Comparison of ENCODE assay signal across 1 cellular context in the genomic region with DNA sequence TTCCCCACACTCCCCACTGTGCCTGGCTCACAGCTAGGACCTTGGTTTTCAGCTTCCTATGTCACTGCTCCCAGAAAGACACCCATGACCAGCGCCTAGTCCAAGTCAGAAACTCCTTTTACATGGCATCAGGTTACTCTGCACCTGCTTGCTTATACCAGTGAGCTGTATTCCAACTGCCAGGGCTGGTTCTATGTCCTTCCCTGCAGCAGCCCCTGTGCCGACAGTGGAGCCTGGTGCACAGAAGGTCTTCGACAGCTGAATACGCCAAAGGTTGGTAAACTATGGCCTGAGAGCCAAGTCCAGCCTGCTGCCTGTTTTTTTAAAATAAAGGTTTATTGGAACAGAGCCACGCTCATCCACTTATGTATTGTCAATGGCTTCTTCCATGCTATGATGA.
A peak's percentile ranks its signal among the peaks of the same experiment; 100 is the strongest.
TF ChIP-seq lines count a peak whose summit lies in the region.

No MANE protein-coding gene starts in this region.

TF ChIP-seq in HepG2, 621 proteins besides CTCF, POLR2A, EP300 and RAD21 (continued from another document):
- TF ChIP-seq, protein P1, sequence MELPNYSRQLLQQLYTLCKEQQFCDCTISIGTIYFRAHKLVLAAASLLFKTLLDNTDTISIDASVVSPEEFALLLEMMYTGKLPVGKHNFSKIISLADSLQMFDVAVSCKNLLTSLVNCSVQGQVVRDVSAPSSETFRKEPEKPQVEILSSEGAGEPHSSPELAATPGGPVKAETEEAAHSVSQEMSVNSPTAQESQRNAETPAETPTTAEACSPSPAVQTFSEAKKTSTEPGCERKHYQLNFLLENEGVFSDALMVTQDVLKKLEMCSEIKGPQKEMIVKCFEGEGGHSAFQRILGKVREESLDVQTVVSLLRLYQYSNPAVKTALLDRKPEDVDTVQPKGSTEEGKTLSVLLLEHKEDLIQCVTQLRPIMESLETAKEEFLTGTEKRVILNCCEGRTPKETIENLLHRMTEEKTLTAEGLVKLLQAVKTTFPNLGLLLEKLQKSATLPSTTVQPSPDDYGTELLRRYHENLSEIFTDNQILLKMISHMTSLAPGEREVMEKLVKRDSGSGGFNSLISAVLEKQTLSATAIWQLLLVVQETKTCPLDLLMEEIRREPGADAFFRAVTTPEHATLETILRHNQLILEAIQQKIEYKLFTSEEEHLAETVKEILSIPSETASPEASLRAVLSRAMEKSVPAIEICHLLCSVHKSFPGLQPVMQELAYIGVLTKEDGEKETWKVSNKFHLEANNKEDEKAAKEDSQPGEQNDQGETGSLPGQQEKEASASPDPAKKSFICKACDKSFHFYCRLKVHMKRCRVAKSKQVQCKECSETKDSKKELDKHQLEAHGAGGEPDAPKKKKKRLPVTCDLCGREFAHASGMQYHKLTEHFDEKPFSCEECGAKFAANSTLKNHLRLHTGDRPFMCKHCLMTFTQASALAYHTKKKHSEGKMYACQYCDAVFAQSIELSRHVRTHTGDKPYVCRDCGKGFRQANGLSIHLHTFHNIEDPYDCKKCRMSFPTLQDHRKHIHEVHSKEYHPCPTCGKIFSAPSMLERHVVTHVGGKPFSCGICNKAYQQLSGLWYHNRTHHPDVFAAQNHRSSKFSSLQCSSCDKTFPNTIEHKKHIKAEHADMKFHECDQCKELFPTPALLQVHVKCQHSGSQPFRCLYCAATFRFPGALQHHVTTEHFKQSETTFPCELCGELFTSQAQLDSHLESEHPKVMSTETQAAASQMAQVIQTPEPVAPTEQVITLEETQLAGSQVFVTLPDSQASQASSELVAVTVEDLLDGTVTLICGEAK (IDR thresholded peaks at IDR 0.05) = no peak
- TF ChIP-seq, protein P1 (CRISPR knock-in tag; IDR thresholded peaks at IDR 0.05) = peak; percentile 94
